1 cellular context compared by ENCODE assay signal in genomic region chr22:22230438-22230837, GRCh38.
TF ChIP-seq lines count a peak whose summit lies in the region.

No MANE protein-coding gene starts in this region.

TF ChIP-seq in K562, 482 proteins besides CTCF, POLR2A, EP300 and RAD21 (continued from another document):
- no peak for TF ChIP-seq SIX5 (IDR thresholded peaks at IDR 0.05; ENCODE audit: borderline replicate concordance in 1 of 2, insufficient read depth in 1 of 2, low read depth in 1 of 2, low read length in 2 of 2)
- no peak for TF ChIP-seq CHCHD3 (CRISPR knock-in tag; IDR thresholded peaks at IDR 0.05)
- no peak for TF ChIP-seq ZNF589 (CRISPR knock-in tag; IDR thresholded peaks at IDR 0.05; ENCODE audit: low read depth)
- peak; percentile 78; the same call in 1 of the 2 replicates for TF ChIP-seq ZNF263 (CRISPR knock-in tag; IDR thresholded peaks at IDR 0.05; ENCODE audit: borderline replicate concordance)
- TF ChIP-seq PKNOX1 (IDR thresholded peaks at IDR 0.05), result peak; percentile 37; the same call in 1 of the 2 replicates
- TF ChIP-seq TCF7 (IDR thresholded peaks at IDR 0.05; ENCODE audit: borderline replicate concordance), result no peak
- TF ChIP-seq ZNF668 (CRISPR knock-in tag; IDR thresholded peaks at IDR 0.05), result no peak
TF ChIP-seq in K562: peak in this region for 3.
